In the genomic region with DNA sequence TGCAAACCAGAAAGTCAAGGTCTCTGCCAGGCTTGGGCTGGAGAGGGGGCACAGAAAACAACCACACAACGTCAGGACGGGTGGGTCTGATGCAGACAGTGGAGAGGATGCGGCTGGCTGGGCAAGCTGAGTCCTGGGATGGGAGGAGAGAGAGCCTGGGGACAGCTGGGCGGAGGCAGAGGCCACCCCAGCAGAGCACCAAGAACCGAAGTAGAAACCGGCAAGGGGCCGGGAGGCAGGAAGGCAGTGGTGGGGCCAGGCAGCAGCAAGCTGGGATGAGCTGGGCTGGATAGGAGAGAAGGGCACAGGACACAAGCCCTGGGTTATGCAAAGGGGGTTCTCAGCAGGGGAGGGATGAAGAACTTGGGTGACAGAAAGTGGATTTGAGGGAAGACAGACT, we compare ENCODE assay signal across 17 cellular contexts.
DNase-seq lines count a peak whose midpoint lies in the region; ATAC-seq and TF ChIP-seq lines count a peak whose summit lies in the region.
"Had no signal": no experiment of that assay in that cellular context is flagged by ENCODE, and none has a peak within 500 bp of the region (broad histone marks: within the 10 kb centered on the region; RNA-seq: fewer than 3 reads in every experiment).

No MANE protein-coding gene starts in this region.

- H3K4me2 ChIP-seq in neuronal stem cell (ENCODE audit: insufficient read depth, low read length, poor library complexity, severe bottlenecking): no peak overlapping the region

- no peaks in the 10 kb centered on the region for H3K9me3 Mint-ChIP-seq in WTC11
- H3K9me3 Mint-ChIP-seq: CD4-positive, CD25-positive, alpha-beta regulatory T cell; CD8-positive, alpha-beta T cell had no signal

- no peak overlapping the region for H3K4me3 Mint-ChIP-seq in WTC11
- H3K4me3 Mint-ChIP-seq: CD4-positive, CD25-positive, alpha-beta regulatory T cell; CD8-positive, alpha-beta T cell; HFFc6 had no signal

- H2BK15ac ChIP-seq in neuronal stem cell (ENCODE audit: low read length): no peak overlapping the region

- H2BK5ac ChIP-seq in neuronal stem cell (ENCODE audit: low read length): no peak overlapping the region

- peaks cover 0 to 9% of the 10 kb centered on the region in 2 donors for H3K9me3 ChIP-seq in neuronal stem cell (replicated peaks in 1 of 2; ENCODE audit: control insufficient read depth in 2 of 2, insufficient read depth in 1 of 2, low read depth in 1 of 2, low read length in 2 of 2)
- H3K9me3 ChIP-seq: Caco-2, HAP-1 had no signal

- no peak overlapping the region for H2AFZ ChIP-seq in neuronal stem cell (ENCODE audit: low read length)
- H2AFZ ChIP-seq: GM23248 had no signal

- DNase-seq in H7 (peak; percentile 47), WTC11 (ENCODE audit: low spot score) (no peak), neuronal stem cell (ENCODE audit: low spot score) (no peak), SKM-1 treated with dmso at 0.1 percent for 144 hours (lab: John Stamatoyannopoulos, UW; ENCODE audit: unreplicated experiment) (no peak), NCI-H69 (lab: John Stamatoyannopoulos, UW) (no peak)
- DNase-seq: Caco-2; CD4-positive, CD25-positive, alpha-beta regulatory T cell; CD8-positive, alpha-beta T cell; DMS153; EL; GDM1; GM23248; HFFc6 had no signal

- peak overlapping the region; percentile 80 for H3K18ac ChIP-seq in neuronal stem cell (ENCODE audit: low read length)

- H3K27ac Mint-ChIP-seq in WTC11: 0 out of 2 replicates have a peak overlapping the region, but pooled peaks have one; percentile 61
- H3K27ac Mint-ChIP-seq: CD4-positive, CD25-positive, alpha-beta regulatory T cell; CD8-positive, alpha-beta T cell; HFFc6 had no signal

- no peaks in the 10 kb centered on the region for H3K27me3 ChIP-seq in H7 (ENCODE audit: control insufficient read depth, insufficient read depth, low read length)
- peaks cover 0 to 8% (median 2%) of the 10 kb centered on the region in 3 experiments for H3K27me3 ChIP-seq in neuronal stem cell (ENCODE audit: control insufficient read depth in 3 of 3, insufficient read depth in 3 of 3, low read depth in 1 of 3, low read length in 3 of 3)

- no peak overlapping the region for H4K91ac ChIP-seq in neuronal stem cell (ENCODE audit: low read depth, low read length, poor library complexity)

- H4K8ac ChIP-seq in neuronal stem cell (ENCODE audit: low read depth, low read length): no peak overlapping the region

- H3K36me3 ChIP-seq in H7 (replicated peaks; ENCODE audit: control insufficient read depth, insufficient read depth, low read length) (no peaks in the 10 kb centered on the region), neuronal stem cell (replicated peaks in 1 of 2; ENCODE audit: control insufficient read depth in 2 of 2, insufficient read depth in 2 of 2, low read length in 2 of 2) (peaks cover 0 to 3% of the 10 kb centered on the region in 2 donors)
- H3K36me3 ChIP-seq: HAP-1 had no signal

- H2BK120ac ChIP-seq in neuronal stem cell (ENCODE audit: low read depth, low read length): no peak overlapping the region

- POLR2A ChIA-PET in WTC11 (lab: Charles Lee): no interaction called here

- no CpG with 5 or more reads among the region's 7 CpGs for WGBS in neuronal stem cell (ENCODE audit: extremely low coverage in 2 of 2, insufficient read length in 2 of 2, insufficient replicate concordance in 1 of 2), 2 donors

- H3K4me3 ChIP-seq in H7 (ENCODE audit: insufficient read depth, low read depth, low read length): no peak overlapping the region
- H3K4me3 ChIP-seq in neuronal stem cell (ENCODE audit: low read length in 2 of 2): no peak overlapping the region
- H3K4me3 ChIP-seq: GM12878, GM23248, HAP-1 had no signal

- H3K27ac ChIP-seq in neuronal stem cell (replicated peaks; ENCODE audit: low read length): no peak overlapping the region
- H3K27ac ChIP-seq: C4-2B, GM23248 had no signal

- H3K14ac ChIP-seq in neuronal stem cell (ENCODE audit: low read length): no peak overlapping the region

- no peak overlapping the region for H3K4ac ChIP-seq in neuronal stem cell (ENCODE audit: low read length)

- CTCF ChIA-PET in WTC11 (lab: Charles Lee): interaction anchor here (1.2 kb wide), 2 partner anchors 23 to 553 kb away, joined by 3 read pairs; no protein-coding TSS in a partner anchor

- no peaks in the 10 kb centered on the region for H3K79me1 ChIP-seq in neuronal stem cell (ENCODE audit: low read depth, low read length)

- H3K36me3 Mint-ChIP-seq in WTC11: peaks cover 2% of the 10 kb centered on the region
- H3K36me3 Mint-ChIP-seq: CD4-positive, CD25-positive, alpha-beta regulatory T cell; CD8-positive, alpha-beta T cell had no signal

- TF ChIP-seq CTCF in WTC11 (IDR thresholded peaks at IDR 0.05): no peak

- ATAC-seq in WTC11: no peak
- ATAC-seq in HG02610 (IDR thresholded peaks at IDR 0.05; ENCODE audit: unreplicated experiment): no peak
- ATAC-seq: CD8-positive, alpha-beta T cell; GM12878 had no signal

- peaks cover 8% of the 10 kb centered on the region for H3K4me1 Mint-ChIP-seq in WTC11
- H3K4me1 Mint-ChIP-seq: CD4-positive, CD25-positive, alpha-beta regulatory T cell had no signal

- H3K9ac ChIP-seq in neuronal stem cell (ENCODE audit: low read depth, low read length, poor library complexity): no peak overlapping the region
- H3K9ac ChIP-seq: GM23248 had no signal

- H2BK12ac ChIP-seq in neuronal stem cell (ENCODE audit: low read length): no peak overlapping the region

- no peaks in the 10 kb centered on the region for H3K4me1 ChIP-seq in neuronal stem cell (ENCODE audit: control insufficient read depth in 2 of 2, insufficient read depth in 1 of 2, low read depth in 1 of 2, low read length in 2 of 2)
- H3K4me1 ChIP-seq: Caco-2, HAP-1 had no signal

- H2AK5ac ChIP-seq in neuronal stem cell (ENCODE audit: low read depth, low read length): no peak overlapping the region

- no peak overlapping the region for H3K23ac ChIP-seq in neuronal stem cell (ENCODE audit: low read depth, low read length, poor library complexity)

- H3K27me3 Mint-ChIP-seq in WTC11 (ENCODE audit: low read depth): no peaks in the 10 kb centered on the region

TF ChIP-seq in WTC11, 78 proteins besides CTCF, POLR2A, EP300 and RAD21:
- TF ChIP-seq NFATC4 (CRISPR knock-in tag; IDR thresholded peaks at IDR 0.05) (no peak), NR2C2 (CRISPR knock-in tag; IDR thresholded peaks at IDR 0.05) (no peak)
- TF ChIP-seq, protein P1, sequence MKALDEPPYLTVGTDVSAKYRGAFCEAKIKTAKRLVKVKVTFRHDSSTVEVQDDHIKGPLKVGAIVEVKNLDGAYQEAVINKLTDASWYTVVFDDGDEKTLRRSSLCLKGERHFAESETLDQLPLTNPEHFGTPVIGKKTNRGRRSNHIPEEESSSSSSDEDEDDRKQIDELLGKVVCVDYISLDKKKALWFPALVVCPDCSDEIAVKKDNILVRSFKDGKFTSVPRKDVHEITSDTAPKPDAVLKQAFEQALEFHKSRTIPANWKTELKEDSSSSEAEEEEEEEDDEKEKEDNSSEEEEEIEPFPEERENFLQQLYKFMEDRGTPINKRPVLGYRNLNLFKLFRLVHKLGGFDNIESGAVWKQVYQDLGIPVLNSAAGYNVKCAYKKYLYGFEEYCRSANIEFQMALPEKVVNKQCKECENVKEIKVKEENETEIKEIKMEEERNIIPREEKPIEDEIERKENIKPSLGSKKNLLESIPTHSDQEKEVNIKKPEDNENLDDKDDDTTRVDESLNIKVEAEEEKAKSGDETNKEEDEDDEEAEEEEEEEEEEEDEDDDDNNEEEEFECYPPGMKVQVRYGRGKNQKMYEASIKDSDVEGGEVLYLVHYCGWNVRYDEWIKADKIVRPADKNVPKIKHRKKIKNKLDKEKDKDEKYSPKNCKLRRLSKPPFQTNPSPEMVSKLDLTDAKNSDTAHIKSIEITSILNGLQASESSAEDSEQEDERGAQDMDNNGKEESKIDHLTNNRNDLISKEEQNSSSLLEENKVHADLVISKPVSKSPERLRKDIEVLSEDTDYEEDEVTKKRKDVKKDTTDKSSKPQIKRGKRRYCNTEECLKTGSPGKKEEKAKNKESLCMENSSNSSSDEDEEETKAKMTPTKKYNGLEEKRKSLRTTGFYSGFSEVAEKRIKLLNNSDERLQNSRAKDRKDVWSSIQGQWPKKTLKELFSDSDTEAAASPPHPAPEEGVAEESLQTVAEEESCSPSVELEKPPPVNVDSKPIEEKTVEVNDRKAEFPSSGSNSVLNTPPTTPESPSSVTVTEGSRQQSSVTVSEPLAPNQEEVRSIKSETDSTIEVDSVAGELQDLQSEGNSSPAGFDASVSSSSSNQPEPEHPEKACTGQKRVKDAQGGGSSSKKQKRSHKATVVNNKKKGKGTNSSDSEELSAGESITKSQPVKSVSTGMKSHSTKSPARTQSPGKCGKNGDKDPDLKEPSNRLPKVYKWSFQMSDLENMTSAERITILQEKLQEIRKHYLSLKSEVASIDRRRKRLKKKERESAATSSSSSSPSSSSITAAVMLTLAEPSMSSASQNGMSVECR (CRISPR knock-in tag; IDR thresholded peaks at IDR 0.05; ENCODE audit: borderline replicate concordance): no peak
